Comparison of ENCODE assay signal across 25 cellular contexts in genomic region chr9:106451223-106451622, GRCh38.
"Had no signal": no experiment of that assay in that cellular context is flagged by ENCODE, and none has a peak within 500 bp of the region (broad histone marks: within the 10 kb centered on the region; RNA-seq: fewer than 3 reads in every experiment).

No MANE protein-coding gene starts in this region.

- H3K4me2 ChIP-seq: hepatocyte had no signal

- H3K27me3 ChIP-seq: hepatocyte, pancreas, spleen, suprapubic skin, tibial artery, upper lobe of right lung had no signal

- H3K36me3 ChIP-seq: pancreas, prostate gland, spleen, suprapubic skin, thoracic aorta, tibial artery, upper lobe of right lung had no signal

- H3K27ac ChIP-seq: hepatocyte, pancreas, prostate gland, spleen, suprapubic skin, thoracic aorta, tibial artery, upper lobe of right lung had no signal

- H3K4me3 ChIP-seq: hepatocyte, lung, mucosa of descending colon, pancreas, prostate gland, spleen, suprapubic skin, thoracic aorta, tibial artery, upper lobe of right lung had no signal

- H3K9me3 ChIP-seq: mucosa of descending colon, pancreas, prostate gland, suprapubic skin, thoracic aorta, tibial artery, upper lobe of right lung had no signal

- H2AFZ ChIP-seq: hepatocyte had no signal

- ATAC-seq: left lobe of liver; mucosa of descending colon; naive thymus-derived CD4-positive, alpha-beta T cell; natural killer cell treated with Interleukin-12 subunit alpha and Interleukin-12 subunit beta and Interleukin-15 and Interleukin-18, amount 100 ng/mL, for 72 hours; pancreas; sciatic nerve; stimulated activated effector memory CD8-positive, alpha-beta T cell treated with anti-CD3 and anti-CD28 coated beads, Interleukin-12 subunit alpha, Interleukin-12 subunit beta, amount 100 ng/mL, for 72 hours; upper lobe of right lung had no signal

- H3K4me1 ChIP-seq: pancreas, prostate gland, spleen, suprapubic skin, tibial artery, upper lobe of right lung had no signal

- H3K79me2 ChIP-seq: hepatocyte had no signal

- DNase-seq: head of caudate nucleus; islet precursor cell; mesendoderm; mucosa of descending colon; naive thymus-derived CD4-positive, alpha-beta T cell; nucleus accumbens; pancreas; posterior cingulate gyrus; small intestine; spleen; stimulated activated CD4-positive, alpha-beta T cell treated with anti-CD3 and anti-CD28 coated beads, Interleukin-4, amount 100 ng/mL, for 24 hours; stimulated activated naive CD4-positive, alpha-beta T cell; tibial artery; trophoblast cell; upper lobe of right lung had no signal

- FAIRE-seq: pancreas, small intestine, urothelium cell line had no signal
